ENCODE assay signal across 1 cellular context in the genomic region with DNA sequence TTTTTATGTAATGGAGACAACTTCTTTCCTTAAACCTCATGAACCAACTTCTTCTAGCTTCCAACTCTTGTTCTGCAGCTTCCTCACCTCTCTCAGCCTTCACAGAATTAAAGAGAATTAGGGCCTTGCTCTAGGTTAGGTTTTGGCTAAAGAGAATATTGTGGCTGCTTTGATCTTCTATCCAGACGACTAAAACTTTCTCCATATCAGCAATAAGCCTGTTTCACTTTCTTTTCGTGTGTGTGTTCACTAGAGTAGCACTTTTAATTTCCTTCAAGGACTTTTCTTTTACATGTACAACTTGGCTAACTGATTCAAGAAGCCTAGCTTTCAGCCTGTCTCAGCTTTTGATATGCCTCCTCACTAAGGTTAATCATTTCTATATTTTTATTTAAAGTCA.
TF ChIP-seq lines count a peak whose summit lies in the region.

No MANE protein-coding gene starts in this region.

TF ChIP-seq in IMR-90, 13 proteins besides CTCF, POLR2A, EP300 and RAD21 (continued from another document):
- TF ChIP-seq, protein P1, sequence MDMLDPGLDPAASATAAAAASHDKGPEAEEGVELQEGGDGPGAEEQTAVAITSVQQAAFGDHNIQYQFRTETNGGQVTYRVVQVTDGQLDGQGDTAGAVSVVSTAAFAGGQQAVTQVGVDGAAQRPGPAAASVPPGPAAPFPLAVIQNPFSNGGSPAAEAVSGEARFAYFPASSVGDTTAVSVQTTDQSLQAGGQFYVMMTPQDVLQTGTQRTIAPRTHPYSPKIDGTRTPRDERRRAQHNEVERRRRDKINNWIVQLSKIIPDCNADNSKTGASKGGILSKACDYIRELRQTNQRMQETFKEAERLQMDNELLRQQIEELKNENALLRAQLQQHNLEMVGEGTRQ (IDR thresholded peaks at IDR 0.05; ENCODE audit: low read depth, low read length) = no peak
- no peak for TF ChIP-seq CEBPB (IDR thresholded peaks at IDR 0.05; ENCODE audit: low read depth, low read length)
- TF ChIP-seq SMC3 (IDR thresholded peaks at IDR 0.05; ENCODE audit: low read depth, low read length) = no peak
- TF ChIP-seq MXI1 (IDR thresholded peaks at IDR 0.05; ENCODE audit: borderline replicate concordance, low read depth, low read length) = no peak
- TF ChIP-seq MAZ (IDR thresholded peaks at IDR 0.05; ENCODE audit: borderline replicate concordance, low read depth, low read length) = no peak
- TF ChIP-seq CHD1 (IDR thresholded peaks at IDR 0.05; ENCODE audit: low read depth, low read length) = no peak
- TF ChIP-seq RFX5 (IDR thresholded peaks at IDR 0.05; ENCODE audit: low read depth, low read length) = no peak
- TF ChIP-seq, protein P2, sequence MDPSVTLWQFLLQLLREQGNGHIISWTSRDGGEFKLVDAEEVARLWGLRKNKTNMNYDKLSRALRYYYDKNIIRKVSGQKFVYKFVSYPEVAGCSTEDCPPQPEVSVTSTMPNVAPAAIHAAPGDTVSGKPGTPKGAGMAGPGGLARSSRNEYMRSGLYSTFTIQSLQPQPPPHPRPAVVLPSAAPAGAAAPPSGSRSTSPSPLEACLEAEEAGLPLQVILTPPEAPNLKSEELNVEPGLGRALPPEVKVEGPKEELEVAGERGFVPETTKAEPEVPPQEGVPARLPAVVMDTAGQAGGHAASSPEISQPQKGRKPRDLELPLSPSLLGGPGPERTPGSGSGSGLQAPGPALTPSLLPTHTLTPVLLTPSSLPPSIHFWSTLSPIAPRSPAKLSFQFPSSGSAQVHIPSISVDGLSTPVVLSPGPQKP (IDR thresholded peaks at IDR 0.05; ENCODE audit: borderline replicate concordance, low read depth, low read length) = no peak
- no peak for TF ChIP-seq FOS (IDR thresholded peaks at IDR 0.05; ENCODE audit: low read depth, low read length)
- no peak for TF ChIP-seq MAFK (IDR thresholded peaks at IDR 0.05; ENCODE audit: low read depth, low read length)
